9 cellular contexts compared by ENCODE assay signal in the genomic region with DNA sequence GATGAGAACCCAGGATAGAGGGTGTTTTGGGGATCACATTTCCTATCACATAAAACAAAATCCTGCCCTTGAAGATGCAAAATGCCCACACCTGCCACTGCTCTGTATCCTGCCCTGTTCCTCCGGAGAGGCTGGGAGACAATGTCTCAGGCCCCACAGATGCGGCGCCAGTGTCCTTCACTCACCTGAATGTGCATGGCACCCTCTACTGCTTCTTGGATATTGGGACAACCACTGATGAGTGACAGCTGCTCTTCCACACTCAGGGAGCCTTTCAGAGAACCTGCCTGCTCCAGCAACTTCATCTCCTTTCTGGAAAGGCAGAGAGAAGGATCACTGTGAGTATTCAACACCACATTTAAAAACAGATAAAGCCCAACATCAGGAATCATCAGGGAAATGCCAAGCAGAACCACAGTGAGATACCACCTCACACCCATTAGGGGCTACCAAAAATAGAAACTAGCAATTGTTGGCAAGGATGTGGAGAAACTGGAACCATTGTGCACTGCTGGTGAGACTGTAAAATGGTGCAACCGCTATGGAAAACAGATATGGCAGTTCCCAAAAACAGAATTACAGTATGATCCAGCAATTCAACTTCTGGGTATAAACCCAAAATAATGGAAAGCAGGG. TPM values are rescaled to one million over a fixed set of nuclear protein-coding genes. Genes with fewer than 3 reads are reported as not detected.
DNase-seq lines count a peak whose midpoint lies in the region; ATAC-seq and TF ChIP-seq lines count a peak whose summit lies in the region.
"Had no signal": no experiment of that assay in that cellular context is flagged by ENCODE, and none has a peak within 500 bp of the region (broad histone marks: within the 10 kb centered on the region; RNA-seq: fewer than 3 reads in every experiment).

No MANE protein-coding gene starts in this region.

- DNase-seq in COLO668 (lab: John Stamatoyannopoulos, UW; ENCODE audit: unreplicated experiment) (peak; percentile 78), GM20000 (ENCODE audit: low spot score) (peak; percentile 38), OCI-M1 (lab: John Stamatoyannopoulos, UW) (peak; percentile 59), foreskin keratinocyte (no peak), NCI-H2081 (lab: John Stamatoyannopoulos, UW) (no peak)
- DNase-seq in activated naive CD4-positive, alpha-beta T cell (lab: John Stamatoyannopoulos, UW): no peak

- peak; percentile 56 for ATAC-seq in foreskin keratinocyte
- ATAC-seq in HG03025 (IDR thresholded peaks at IDR 0.05; ENCODE audit: low FRiP score, unreplicated experiment): no peak
- ATAC-seq in HG02798 (IDR thresholded peaks at IDR 0.05; ENCODE audit: poor library complexity, unreplicated experiment): no peak

- TF ChIP-seq CTCF in GM20000 (IDR thresholded peaks at IDR 0.05; ENCODE audit: extremely low read depth, missing control alignments) (peak; percentile 39), foreskin keratinocyte (conservative IDR thresholded peaks at IDR 0.05) (no peak)

- H3K27me3 ChIP-seq in foreskin keratinocyte: no peaks in the 10 kb centered on the region
- H3K27me3 ChIP-seq: cardiac muscle cell had no signal

- H3K27ac ChIP-seq in foreskin keratinocyte: no peak overlapping the region
- H3K27ac ChIP-seq: cardiac muscle cell had no signal

- H3K4me1 ChIP-seq in foreskin keratinocyte: peaks cover 1% of the 10 kb centered on the region

RNA-seq across cellular contexts. Expression of gene CRYL1, which starts 36.4 kb away (rescaled TPM):
- 14.1 and 15.2 TPM in 2 replicates for total RNA-seq in foreskin keratinocyte
- polyA plus RNA-seq in foreskin keratinocyte: 18.5 and 19.1 TPM in 2 replicates

Comparison
In these comparisons a context has a peak if more than half of its experiments do, and no peak if none do; other contexts are left out.
1. DNase-seq: peak in COLO668 (single experiment), GM20000 (single experiment) and OCI-M1 (single experiment); none in foreskin keratinocyte (0 of 2), NCI-H2081 (0 of 2) and activated naive CD4-positive, alpha-beta T cell (0 of 4).